ENCODE assay signal across 1 cellular context in the genomic region with DNA sequence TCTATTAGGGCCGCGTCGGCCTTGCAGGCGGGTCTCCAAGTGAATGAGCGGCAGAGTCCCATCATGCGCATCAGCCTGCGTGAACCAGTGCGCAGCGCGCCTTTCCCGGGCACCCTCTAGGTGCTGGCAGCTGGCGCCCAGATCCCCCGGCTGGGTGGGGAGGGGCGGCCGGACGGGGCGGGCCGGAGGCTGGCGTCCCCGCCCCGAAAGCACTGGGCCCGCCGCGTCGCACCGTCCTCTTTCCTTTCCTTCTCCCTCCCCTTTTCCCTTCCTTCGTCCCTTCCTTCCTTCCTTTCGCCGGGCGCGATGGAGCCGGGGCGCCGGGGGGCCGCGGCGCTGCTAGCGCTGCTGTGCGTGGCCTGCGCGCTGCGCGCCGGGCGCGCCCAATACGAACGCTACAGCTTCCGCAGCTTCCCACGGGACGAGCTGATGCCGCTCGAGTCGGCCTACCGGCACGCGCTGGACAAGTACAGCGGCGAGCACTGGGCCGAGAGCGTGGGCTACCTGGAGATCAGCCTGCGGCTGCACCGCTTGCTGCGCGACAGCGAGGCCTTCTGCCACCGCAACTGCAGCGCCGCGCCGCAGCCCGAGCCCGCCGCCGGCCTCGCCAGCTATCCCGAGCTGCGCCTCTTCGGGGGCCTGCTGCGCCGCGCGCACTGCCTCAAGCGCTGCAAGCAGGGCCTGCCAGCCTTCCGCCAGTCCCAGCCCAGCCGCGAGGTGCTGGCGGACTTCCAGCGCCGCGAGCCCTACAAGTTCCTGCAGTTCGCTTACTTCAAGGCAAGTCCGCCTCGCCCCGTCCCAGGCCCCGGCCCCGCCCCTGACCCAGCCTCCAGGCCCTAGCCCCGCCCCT.
TF ChIP-seq lines count a peak whose summit lies in the region.

A gene (plus strand): TSS at position 243 of the 850 bp plus-strand sequence. CDS start 64 bp downstream, at position 307.

TF ChIP-seq in HCT116, 20 proteins besides CTCF, POLR2A, EP300 and RAD21 (continued from another document):
- TF ChIP-seq SRF (IDR thresholded peaks at IDR 0.05; ENCODE audit: low read depth): no peak
- peak; percentile 12; the same call in 1 of the 2 replicates for TF ChIP-seq CBX3 (IDR thresholded peaks at IDR 0.05; ENCODE audit: low read depth)
- no peak for TF ChIP-seq ZNF274 (IDR thresholded peaks at IDR 0.05; ENCODE audit: low read depth, low read length)
- TF ChIP-seq POLR2AphosphoS5 (IDR thresholded peaks at IDR 0.05; ENCODE audit: low read depth, low read length): peak; percentile 68
- no peak for TF ChIP-seq ELF1 (IDR thresholded peaks at IDR 0.05; ENCODE audit: borderline replicate concordance, low read depth)
- TF ChIP-seq TCF7L2 (IDR thresholded peaks at IDR 0.05; ENCODE audit: borderline replicate concordance, extremely low read depth, insufficient read depth, insufficient read length): peak; percentile 85
- TF ChIP-seq YY1 (IDR thresholded peaks at IDR 0.05; ENCODE audit: extremely low read depth, insufficient replicate concordance, low read depth, low read length): peak; percentile 9
- TF ChIP-seq CEBPB (IDR thresholded peaks at IDR 0.05; ENCODE audit: low read depth): no peak
- peak; percentile 97 for TF ChIP-seq ZFX (IDR thresholded peaks at IDR 0.05)
- TF ChIP-seq SP1 (IDR thresholded peaks at IDR 0.05; ENCODE audit: low read depth): 0 out of 2 replicates have a peak, but pooled peaks have one; percentile 10
- TF ChIP-seq SIN3A (IDR thresholded peaks at IDR 0.05; ENCODE audit: low read depth): 0 out of 2 replicates have a peak, but pooled peaks have one; percentile 63
